In genomic region chr3:13455644-13456043, GRCh38 we compare ENCODE assay signal across 20 cellular contexts.
"Had no signal": no experiment of that assay in that cellular context is flagged by ENCODE, and none has a peak within 500 bp of the region (broad histone marks: within the 10 kb centered on the region; RNA-seq: fewer than 3 reads in every experiment).

No MANE protein-coding gene starts in this region.

- H3K4me3 ChIP-seq: body of pancreas, gastrocnemius medialis, left lung, mucosa of descending colon, prostate gland, right atrium auricular region, skin epidermis, tibial nerve, uterus had no signal

- ATAC-seq: body of pancreas; effector memory CD8-positive, alpha-beta T cell; gastrocnemius medialis; left lung; mucosa of descending colon had no signal

- H3K27ac ChIP-seq: body of pancreas, gastrocnemius medialis, left lung, prostate gland, right atrium auricular region, tibial nerve, uterus, WERI-Rb-1 had no signal

- H3K9me3 ChIP-seq: body of pancreas, gastrocnemius medialis, left lung, mucosa of descending colon, prostate gland, right atrium auricular region, tibial nerve, uterus had no signal

- FAIRE-seq: kidney had no signal

- H3K27me3 ChIP-seq: body of pancreas, gastrocnemius medialis, left lung, right atrium auricular region, tibial nerve, uterus had no signal

- DNase-seq: activated CD4-positive, alpha-beta T cell treated with anti-CD3 and anti-CD28 coated beads, Interleukin-2, amount 50 U/mL, for 4 hours; activated naive CD8-positive, alpha-beta T cell treated with anti-CD3 and anti-CD28 coated beads for 36 hours; activated T-cell treated with anti-CD3 and anti-CD28 coated beads for 4 hours; amygdala; body of pancreas; caudate nucleus; effector memory CD8-positive, alpha-beta T cell; gastrocnemius medialis; head of caudate nucleus; kidney; left lung; mucosa of descending colon; naive B cell; T-helper 2 cell; uterus; WERI-Rb-1 had no signal

- H3K4me1 ChIP-seq: prostate gland, uterus had no signal

- H3K36me3 ChIP-seq: gastrocnemius medialis, left lung, prostate gland, right atrium auricular region, tibial nerve, uterus, WERI-Rb-1 had no signal
